1 cellular context compared by ENCODE assay signal in genomic region chr1:199780091-199780490, GRCh38.
TF ChIP-seq lines count a peak whose summit lies in the region.

No MANE protein-coding gene starts in this region.

TF ChIP-seq in A549, 52 proteins besides CTCF, POLR2A, EP300 and RAD21 (continued from another document):
- TF ChIP-seq SREBF2 (IDR thresholded peaks at IDR 0.05) = no peak
- TF ChIP-seq RARB (CRISPR knock-in tag; IDR thresholded peaks at IDR 0.05) = no peak
- no peak for TF ChIP-seq ZSCAN20 (CRISPR knock-in tag; IDR thresholded peaks at IDR 0.05)
- TF ChIP-seq TP53 (CRISPR knock-in tag; IDR thresholded peaks at IDR 0.05) = no peak
- no peak for TF ChIP-seq CBX2 (IDR thresholded peaks at IDR 0.05; ENCODE audit: borderline replicate concordance, low read depth)
- TF ChIP-seq PHF8 (IDR thresholded peaks at IDR 0.05; ENCODE audit: borderline replicate concordance, low read depth) = no peak
- TF ChIP-seq MYC (IDR thresholded peaks at IDR 0.05; ENCODE audit: borderline replicate concordance, low read length) = no peak
- TF ChIP-seq NFE2L2 (conservative IDR thresholded peaks at IDR 0.05; ENCODE audit: low read length) = no peak
- no peak for TF ChIP-seq TFCP2L1 (CRISPR knock-in tag; IDR thresholded peaks at IDR 0.05)
- TF ChIP-seq HOXB5 (CRISPR knock-in tag; IDR thresholded peaks at IDR 0.05) = no peak
